ENCODE assay signal across 1 cellular context in genomic region chr15:90087454-90088154, GRCh38.
TF ChIP-seq lines count a peak whose summit lies in the region.

No MANE protein-coding gene starts in this region.

TF ChIP-seq in K562, 482 proteins besides CTCF, POLR2A, EP300 and RAD21 (continued from another document):
- peak; percentile 92 for TF ChIP-seq TOE1 (IDR thresholded peaks at IDR 0.05; ENCODE audit: borderline replicate concordance)
- TF ChIP-seq TOE1 (CRISPR knock-in tag; IDR thresholded peaks at IDR 0.05; ENCODE audit: borderline replicate concordance, low read depth) = no peak
- no peak for TF ChIP-seq PCBP2 (IDR thresholded peaks at IDR 0.05; ENCODE audit: low read depth, low read length, poor library complexity, severe bottlenecking)
- TF ChIP-seq SMAD1 (IDR thresholded peaks at IDR 0.05; ENCODE audit: low read depth, low read length, partially characterized antibody) = no peak
- no peak for TF ChIP-seq TAF15 (IDR thresholded peaks at IDR 0.05; ENCODE audit: low read depth, low read length)
- no peak for TF ChIP-seq CHD1 (IDR thresholded peaks at IDR 0.05; ENCODE audit: low read length)
- TF ChIP-seq, protein P1, sequence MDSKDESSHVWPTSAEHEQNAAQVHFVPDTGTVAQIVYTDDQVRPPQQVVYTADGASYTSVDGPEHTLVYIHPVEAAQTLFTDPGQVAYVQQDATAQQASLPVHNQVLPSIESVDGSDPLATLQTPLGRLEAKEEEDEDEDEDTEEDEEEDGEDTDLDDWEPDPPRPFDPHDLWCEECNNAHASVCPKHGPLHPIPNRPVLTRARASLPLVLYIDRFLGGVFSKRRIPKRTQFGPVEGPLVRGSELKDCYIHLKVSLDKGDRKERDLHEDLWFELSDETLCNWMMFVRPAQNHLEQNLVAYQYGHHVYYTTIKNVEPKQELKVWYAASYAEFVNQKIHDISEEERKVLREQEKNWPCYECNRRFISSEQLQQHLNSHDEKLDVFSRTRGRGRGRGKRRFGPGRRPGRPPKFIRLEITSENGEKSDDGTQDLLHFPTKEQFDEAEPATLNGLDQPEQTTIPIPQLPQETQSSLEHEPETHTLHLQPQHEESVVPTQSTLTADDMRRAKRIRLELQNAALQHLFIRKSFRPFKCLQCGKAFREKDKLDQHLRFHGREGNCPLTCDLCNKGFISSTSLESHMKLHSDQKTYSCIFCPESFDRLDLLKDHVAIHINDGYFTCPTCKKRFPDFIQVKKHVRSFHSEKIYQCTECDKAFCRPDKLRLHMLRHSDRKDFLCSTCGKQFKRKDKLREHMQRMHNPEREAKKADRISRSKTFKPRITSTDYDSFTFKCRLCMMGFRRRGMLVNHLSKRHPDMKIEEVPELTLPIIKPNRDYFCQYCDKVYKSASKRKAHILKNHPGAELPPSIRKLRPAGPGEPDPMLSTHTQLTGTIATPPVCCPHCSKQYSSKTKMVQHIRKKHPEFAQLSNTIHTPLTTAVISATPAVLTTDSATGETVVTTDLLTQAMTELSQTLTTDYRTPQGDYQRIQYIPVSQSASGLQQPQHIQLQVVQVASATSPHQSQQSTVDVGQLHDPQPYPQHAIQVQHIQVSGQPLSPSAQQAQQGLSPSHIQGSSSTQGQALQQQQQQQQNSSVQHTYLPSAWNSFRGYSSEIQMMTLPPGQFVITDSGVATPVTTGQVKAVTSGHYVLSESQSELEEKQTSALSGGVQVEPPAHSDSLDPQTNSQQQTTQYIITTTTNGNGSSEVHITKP (IDR thresholded peaks at IDR 0.05; ENCODE audit: partially characterized antibody) = no peak
- peak; percentile 89 for TF ChIP-seq USF2 (CRISPR knock-in tag; IDR thresholded peaks at IDR 0.05)
- no peak for TF ChIP-seq FOXP4 (CRISPR knock-in tag; IDR thresholded peaks at IDR 0.05; ENCODE audit: borderline replicate concordance)
- no peak for TF ChIP-seq PCBP1 (IDR thresholded peaks at IDR 0.05; ENCODE audit: low read depth, low read length, poor library complexity, severe bottlenecking)
- no peak for TF ChIP-seq YY1 (IDR thresholded peaks at IDR 0.05; ENCODE audit: borderline replicate concordance in 1 of 3, control insufficient read depth in 1 of 3, extremely low read depth in 1 of 3, insufficient read depth in 3 of 3, insufficient read length in 1 of 3, insufficient replicate concordance in 2 of 3, low read depth in 1 of 3, low read length in 2 of 3)
- peak; percentile 47 for TF ChIP-seq CBFA2T2 (conservative IDR thresholded peaks at IDR 0.05)
- TF ChIP-seq HSF4 (CRISPR knock-in tag; IDR thresholded peaks at IDR 0.05; ENCODE audit: borderline replicate concordance) = no peak
- no peak for TF ChIP-seq RB1 (IDR thresholded peaks at IDR 0.05; ENCODE audit: low read depth)
- TF ChIP-seq ZBTB11 (CRISPR knock-in tag; IDR thresholded peaks at IDR 0.05) = 0 out of 6 replicates have a peak, but pooled peaks of 1 of the 3 experiments have one; percentile 1
- TF ChIP-seq SOX6 (IDR thresholded peaks at IDR 0.05) = no peak
- no peak for TF ChIP-seq ZNF586 (CRISPR knock-in tag; conservative IDR thresholded peaks at IDR 0.05)
- no peak for TF ChIP-seq CCAR2 (IDR thresholded peaks at IDR 0.05; ENCODE audit: low read depth, low read length)
- TF ChIP-seq YBX1 (IDR thresholded peaks at IDR 0.05) = no peak
- no peak for TF ChIP-seq TSC22D4 (tag; IDR thresholded peaks at IDR 0.05)
- 0 out of 2 replicates have a peak, but pooled peaks have one; percentile 50 for TF ChIP-seq HMGXB4 (CRISPR knock-in tag; IDR thresholded peaks at IDR 0.05)
- peak; percentile 89 for TF ChIP-seq RAD51 (IDR thresholded peaks at IDR 0.05; ENCODE audit: borderline replicate concordance, low read depth)
- TF ChIP-seq, protein P2, sequence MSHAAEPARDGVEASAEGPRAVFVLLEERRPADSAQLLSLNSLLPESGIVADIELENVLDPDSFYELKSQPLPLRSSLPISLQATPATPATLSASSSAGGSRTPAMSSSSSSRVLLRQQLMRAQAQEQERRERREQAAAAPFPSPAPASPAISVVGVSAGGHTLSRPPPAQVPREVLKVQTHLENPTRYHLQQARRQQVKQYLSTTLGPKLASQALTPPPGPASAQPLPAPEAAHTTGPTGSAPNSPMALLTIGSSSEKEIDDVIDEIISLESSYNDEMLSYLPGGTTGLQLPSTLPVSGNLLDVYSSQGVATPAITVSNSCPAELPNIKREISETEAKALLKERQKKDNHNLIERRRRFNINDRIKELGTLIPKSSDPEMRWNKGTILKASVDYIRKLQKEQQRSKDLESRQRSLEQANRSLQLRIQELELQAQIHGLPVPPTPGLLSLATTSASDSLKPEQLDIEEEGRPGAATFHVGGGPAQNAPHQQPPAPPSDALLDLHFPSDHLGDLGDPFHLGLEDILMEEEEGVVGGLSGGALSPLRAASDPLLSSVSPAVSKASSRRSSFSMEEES (CRISPR knock-in tag; IDR thresholded peaks at IDR 0.05) = peak; percentile 86
- TF ChIP-seq FOS (IDR thresholded peaks at IDR 0.05; ENCODE audit: extremely low read depth, insufficient read length) = peak; percentile 4
- TF ChIP-seq ZNF785 (CRISPR knock-in tag; IDR thresholded peaks at IDR 0.05) = no peak
- TF ChIP-seq NFIC (IDR thresholded peaks at IDR 0.05) = peak; percentile 81
- no peak for TF ChIP-seq ZNF253 (CRISPR knock-in tag; conservative IDR thresholded peaks at IDR 0.05)
- TF ChIP-seq FUS (optimal IDR thresholded peaks at IDR 0.05; ENCODE audit: low read depth, low read length) = no peak
- TF ChIP-seq, protein P3, sequence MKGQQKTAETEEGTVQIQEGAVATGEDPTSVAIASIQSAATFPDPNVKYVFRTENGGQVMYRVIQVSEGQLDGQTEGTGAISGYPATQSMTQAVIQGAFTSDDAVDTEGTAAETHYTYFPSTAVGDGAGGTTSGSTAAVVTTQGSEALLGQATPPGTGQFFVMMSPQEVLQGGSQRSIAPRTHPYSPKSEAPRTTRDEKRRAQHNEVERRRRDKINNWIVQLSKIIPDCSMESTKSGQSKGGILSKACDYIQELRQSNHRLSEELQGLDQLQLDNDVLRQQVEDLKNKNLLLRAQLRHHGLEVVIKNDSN (CRISPR knock-in tag; IDR thresholded peaks at IDR 0.05) = peak; percentile 82
- TF ChIP-seq RBM25 (IDR thresholded peaks at IDR 0.05; ENCODE audit: low read depth, low read length, severe bottlenecking) = peak; percentile 51
- no peak for TF ChIP-seq HNRNPUL1 (IDR thresholded peaks at IDR 0.05; ENCODE audit: low read length)
- TF ChIP-seq ZNF384 (IDR thresholded peaks at IDR 0.05; ENCODE audit: low read depth, low read length) = peak; percentile 55
- TF ChIP-seq, protein P4, sequence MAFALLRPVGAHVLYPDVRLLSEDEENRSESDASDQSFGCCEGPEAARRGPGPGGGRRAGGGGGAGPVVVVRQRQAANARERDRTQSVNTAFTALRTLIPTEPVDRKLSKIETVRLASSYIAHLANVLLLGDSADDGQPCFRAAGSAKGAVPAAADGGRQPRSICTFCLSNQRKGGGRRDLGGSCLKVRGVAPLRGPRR (CRISPR knock-in tag; IDR thresholded peaks at IDR 0.05) = no peak
- no peak for TF ChIP-seq CAMTA2 (CRISPR knock-in tag; conservative IDR thresholded peaks at IDR 0.05)
